ENCODE assay signal across 14 cellular contexts in the genomic region with DNA sequence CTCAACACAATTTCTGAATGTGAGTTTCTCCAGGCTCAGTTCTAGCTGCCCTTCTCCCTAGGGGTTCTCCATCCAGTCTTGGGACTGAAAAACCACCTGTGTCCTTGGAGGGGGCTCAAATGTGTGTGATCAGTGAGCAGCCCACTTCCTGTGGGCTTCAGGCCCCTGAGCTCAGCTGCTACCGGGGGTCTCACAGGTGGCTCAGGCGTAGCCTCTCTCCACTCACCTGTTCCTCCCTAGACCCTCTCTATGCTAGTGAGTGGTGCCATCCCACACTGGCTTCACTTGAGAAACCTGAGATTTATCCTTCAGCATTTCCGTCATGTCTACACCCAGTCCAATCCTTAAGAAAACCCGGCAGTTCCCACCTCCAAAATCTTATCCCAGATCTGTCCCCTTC. TPM values are rescaled to one million over a fixed set of nuclear protein-coding genes. Genes with fewer than 3 reads are reported as not detected.
DNase-seq lines count a peak whose midpoint lies in the region; ATAC-seq and TF ChIP-seq lines count a peak whose summit lies in the region.
"Had no signal": no experiment of that assay in that cellular context is flagged by ENCODE, and none has a peak within 500 bp of the region (broad histone marks: within the 10 kb centered on the region; RNA-seq: fewer than 3 reads in every experiment).

No MANE protein-coding gene starts in this region.

- no peak overlapping the region for H3K27ac ChIP-seq in naive thymus-derived CD4-positive, alpha-beta T cell (ENCODE audit: low read depth, low read length)
- H3K27ac ChIP-seq: 22Rv1, BLaER1 had no signal

- POLR2A ChIA-PET in activated naive CD8-positive, alpha-beta T cell treated with anti-CD3 and anti-CD28 coated beads, Interleukin-2, amount 10 ng/mL, durations not matched to agents 7 days and 5 days (lab: Charles Lee), result interaction anchor here (0.6 kb wide), 1 partner anchor 79 kb away, joined by 3 read pairs; no protein-coding TSS in a partner anchor
- POLR2A ChIA-PET in naive thymus-derived CD4-positive, alpha-beta T cell (lab: Charles Lee), result no interaction called here

- no peaks in the 10 kb centered on the region for H3K9me3 ChIP-seq in naive thymus-derived CD4-positive, alpha-beta T cell (ENCODE audit: control insufficient read depth in 2 of 3, low read length in 3 of 3)
- no peaks in the 10 kb centered on the region for H3K9me3 ChIP-seq in mucosa of descending colon
- H3K9me3 ChIP-seq: BLaER1 had no signal

- H3K4me3 ChIP-seq in naive thymus-derived CD4-positive, alpha-beta T cell (ENCODE audit: low read length), result no peak overlapping the region
- H3K4me3 ChIP-seq in mucosa of descending colon, result no peak overlapping the region
- H3K4me3 ChIP-seq: BLaER1 had no signal

- no peaks in the 10 kb centered on the region for H3K9me3 Mint-ChIP-seq in activated naive CD8-positive, alpha-beta T cell treated with anti-CD3 and anti-CD28 coated beads, Interleukin-2, amount 10 ng/mL, durations not matched to agents 7 days and 5 days
- no peaks in the 10 kb centered on the region for H3K9me3 Mint-ChIP-seq in activated naive CD8-positive, alpha-beta T cell treated with anti-CD3 and anti-CD28 coated beads for 36 hours
- no peaks in the 10 kb centered on the region for H3K9me3 Mint-ChIP-seq in chondrocyte (ENCODE audit: low read depth)
- H3K9me3 Mint-ChIP-seq in naive thymus-derived CD4-positive, alpha-beta T cell, result peaks cover 0 to 2% (median 0%) of the 10 kb centered on the region in 11 donors

- no peak for DNase-seq in activated naive CD8-positive, alpha-beta T cell treated with anti-CD3 and anti-CD28 coated beads, Interleukin-2, amount 10 ng/mL, durations not matched to agents 7 days and 5 days
- no peak for DNase-seq in activated naive CD8-positive, alpha-beta T cell treated with anti-CD3 and anti-CD28 coated beads for 36 hours
- DNase-seq in chondrocyte (ENCODE audit: low spot score) (no peak), mucosa of descending colon (no peak), GM10266 (ENCODE audit: extremely low spot score) (no peak), NCI-H1417 (lab: John Stamatoyannopoulos, UW) (no peak), NAMALWA (ENCODE audit: low spot score) (no peak)
- DNase-seq in naive thymus-derived CD4-positive, alpha-beta T cell, result no peak
- DNase-seq: NCI-H1048, NCI-H1694, NCI-H2107, NCI-H345 had no signal

- TF ChIP-seq CTCF in chondrocyte (IDR thresholded peaks at IDR 0.05), result no peak
- no peak for TF ChIP-seq CTCF in mucosa of descending colon (IDR thresholded peaks at IDR 0.05)
- no peak for TF ChIP-seq CTCF in GM10266 (IDR thresholded peaks at IDR 0.05; ENCODE audit: control insufficient read depth, insufficient read depth, low read depth, missing control alignments)

- H3K4me1 ChIP-seq in naive thymus-derived CD4-positive, alpha-beta T cell (ENCODE audit: control insufficient read depth in 2 of 2, insufficient read depth in 2 of 2, low read length in 2 of 2), result no peaks in the 10 kb centered on the region
- no peaks in the 10 kb centered on the region for H3K4me1 ChIP-seq in mucosa of descending colon (ENCODE audit: low read depth)

- H3K4me3 Mint-ChIP-seq in activated naive CD8-positive, alpha-beta T cell treated with anti-CD3 and anti-CD28 coated beads, Interleukin-2, amount 10 ng/mL, durations not matched to agents 7 days and 5 days, result no peak overlapping the region
- no peak overlapping the region for H3K4me3 Mint-ChIP-seq in activated naive CD8-positive, alpha-beta T cell treated with anti-CD3 and anti-CD28 coated beads for 36 hours
- H3K4me3 Mint-ChIP-seq in chondrocyte (ENCODE audit: unreplicated experiment), result no peak overlapping the region
- H3K4me3 Mint-ChIP-seq in naive thymus-derived CD4-positive, alpha-beta T cell, result no peak overlapping the region

- no peaks in the 10 kb centered on the region for H3K27me3 ChIP-seq in naive thymus-derived CD4-positive, alpha-beta T cell (ENCODE audit: control insufficient read depth in 2 of 2, insufficient read depth in 2 of 2, low read length in 2 of 2)
- H3K27me3 ChIP-seq: BLaER1 had no signal

- intact Hi-C loops in naive thymus-derived CD4-positive, alpha-beta T cell (cut with micrococcal nuclease), result loop anchor here in 1 of 2 donors (2.0 kb wide), 1 partner anchor 18 kb away; no protein-coding TSS in a partner anchor
- intact Hi-C loops in mucosa of descending colon (cut with DNase I, micrococcal nuclease), result no loop called here

- peaks cover 1% of the 10 kb centered on the region for H3K4me1 Mint-ChIP-seq in activated naive CD8-positive, alpha-beta T cell treated with anti-CD3 and anti-CD28 coated beads, Interleukin-2, amount 10 ng/mL, durations not matched to agents 7 days and 5 days
- H3K4me1 Mint-ChIP-seq in activated naive CD8-positive, alpha-beta T cell treated with anti-CD3 and anti-CD28 coated beads for 36 hours, result no peaks in the 10 kb centered on the region
- peaks cover 20% of the 10 kb centered on the region for H3K4me1 Mint-ChIP-seq in chondrocyte (ENCODE audit: low read depth)
- peaks cover 0 to 36% (median 9%) of the 10 kb centered on the region in 7 donors for H3K4me1 Mint-ChIP-seq in naive thymus-derived CD4-positive, alpha-beta T cell

- peaks cover 13% of the 10 kb centered on the region for H3K36me3 Mint-ChIP-seq in activated naive CD8-positive, alpha-beta T cell treated with anti-CD3 and anti-CD28 coated beads, Interleukin-2, amount 10 ng/mL, durations not matched to agents 7 days and 5 days
- peaks cover 18% of the 10 kb centered on the region for H3K36me3 Mint-ChIP-seq in activated naive CD8-positive, alpha-beta T cell treated with anti-CD3 and anti-CD28 coated beads for 36 hours
- peaks cover 31% of the 10 kb centered on the region for H3K36me3 Mint-ChIP-seq in chondrocyte (ENCODE audit: low read depth)
- peaks cover 13 to 55% (median 40%) of the 10 kb centered on the region in 5 donors for H3K36me3 Mint-ChIP-seq in naive thymus-derived CD4-positive, alpha-beta T cell

- no peaks in the 10 kb centered on the region for H3K27me3 Mint-ChIP-seq in activated naive CD8-positive, alpha-beta T cell treated with anti-CD3 and anti-CD28 coated beads, Interleukin-2, amount 10 ng/mL, durations not matched to agents 7 days and 5 days
- H3K27me3 Mint-ChIP-seq in activated naive CD8-positive, alpha-beta T cell treated with anti-CD3 and anti-CD28 coated beads for 36 hours, result no peaks in the 10 kb centered on the region
- H3K27me3 Mint-ChIP-seq in chondrocyte (ENCODE audit: low read depth), result no peaks in the 10 kb centered on the region
- no peaks in the 10 kb centered on the region for H3K27me3 Mint-ChIP-seq in naive thymus-derived CD4-positive, alpha-beta T cell

- CTCF ChIA-PET in naive thymus-derived CD4-positive, alpha-beta T cell (lab: Charles Lee), result no interaction called here

- H3K27ac Mint-ChIP-seq in activated naive CD8-positive, alpha-beta T cell treated with anti-CD3 and anti-CD28 coated beads, Interleukin-2, amount 10 ng/mL, durations not matched to agents 7 days and 5 days, result peak overlapping the region; percentile 30
- H3K27ac Mint-ChIP-seq in activated naive CD8-positive, alpha-beta T cell treated with anti-CD3 and anti-CD28 coated beads for 36 hours, result no peak overlapping the region
- peak overlapping the region; percentile 0 for H3K27ac Mint-ChIP-seq in chondrocyte (ENCODE audit: unreplicated experiment)
- H3K27ac Mint-ChIP-seq in naive thymus-derived CD4-positive, alpha-beta T cell, result peak overlapping the region in 5 of 9 donors; percentile 6 to 63 (median 21)

- ATAC-seq in activated naive CD8-positive, alpha-beta T cell treated with anti-CD3 and anti-CD28 coated beads, Interleukin-2, amount 10 ng/mL, durations not matched to agents 7 days and 5 days (ENCODE audit: low read depth), result no peak
- no peak for ATAC-seq in naive thymus-derived CD4-positive, alpha-beta T cell
- ATAC-seq in mucosa of descending colon, result no peak

- peaks cover 8 to 75% (median 11%) of the 10 kb centered on the region in 3 experiments for H3K36me3 ChIP-seq in naive thymus-derived CD4-positive, alpha-beta T cell (ENCODE audit: control insufficient read depth in 2 of 3, insufficient read depth in 3 of 3, low read length in 3 of 3)
- no peaks in the 10 kb centered on the region for H3K36me3 ChIP-seq in mucosa of descending colon (ENCODE audit: low read depth)

RNA-seq across cellular contexts. Expression of a gene that starts 39.8 kb away (rescaled TPM):
- total RNA-seq in activated naive CD8-positive, alpha-beta T cell treated with anti-CD3 and anti-CD28 coated beads, Interleukin-2, amount 10 ng/mL, durations not matched to agents 7 days and 5 days, result 100 to 1,000 TPM; 725 to 786 TPM
- 100 to 1,000 TPM; 698 to 708 TPM for total RNA-seq in activated naive CD8-positive, alpha-beta T cell treated with anti-CD3 and anti-CD28 coated beads for 36 hours
- total RNA-seq in chondrocyte (209 to 228 TPM (median 221 TPM) in 3 replicates), mucosa of descending colon (100 to 1,000 TPM; 247 to 344 (median 296) TPM)
- total RNA-seq in naive thymus-derived CD4-positive, alpha-beta T cell, result 100 to 1,000 TPM in 3 of 5 experiments, 10 to 100 TPM in 2; 96.5 to 750 (median 104) TPM
- polyA plus RNA-seq in naive thymus-derived CD4-positive, alpha-beta T cell, result 100 to 1,000 TPM; 123 to 170 TPM
